8 cellular contexts compared by ENCODE assay signal in genomic region chr18:63969965-63970802, GRCh38. TPM values are rescaled to one million over a fixed set of nuclear protein-coding genes. Genes with fewer than 3 reads are reported as not detected.
DNase-seq lines count a peak whose midpoint lies in the region; ATAC-seq and TF ChIP-seq lines count a peak whose summit lies in the region.

Gene SERPINB8, plus strand, starts transcription at chr18:63970081. Its CDS starts 8,228 bp downstream, at chr18:63978309.

- TF ChIP-seq CTCF in fibroblast of the aortic adventitia (IDR thresholded peaks at IDR 0.05; ENCODE audit: insufficient read depth, low read length): no peak
- no peak for TF ChIP-seq CTCF in nephron (IDR thresholded peaks at IDR 0.05; ENCODE audit: unreplicated experiment in 3 of 3)

- H3K4me3 Mint-ChIP-seq in nephron: peak within 1 kb of the TSS; percentile 92 to 95 (median 94)

- peaks cover 5% of the 10 kb centered on the region for H3K27me3 Mint-ChIP-seq in nephron (ENCODE audit: low read depth)

- in situ Hi-C loops in KBM-7 (cut with MboI; ENCODE audit: low pct_unique_long_range_greater_than_20kb, low sequenced_read_pairs): no loop called here

- DNase-seq in DMS114 treated with DMSO at 0.1 percent for 48 hours (lab: John Stamatoyannopoulos, UW; ENCODE audit: unreplicated experiment) (peak; percentile 58), KBM-7 (peak; percentile 77), RKO (ENCODE audit: low spot score) (peak; percentile 95), fibroblast of the aortic adventitia (ENCODE audit: low read depth) (peak; percentile 92)
- peak; percentile 75 for DNase-seq in activated effector memory CD4-positive, alpha-beta T cell treated with Interleukin-2 at 50 U/mL for 16 hours
- peak; percentile 83 for DNase-seq in stimulated activated naive CD8-positive, alpha-beta T cell treated with anti-CD3 and anti-CD28 coated beads, Interleukin-15, Interleukin-2, amounts not matched to agents 100 U/mL and 50 U/mL, for 24 hours

- ATAC-seq in GM21717 (IDR thresholded peaks at IDR 0.05; ENCODE audit: unreplicated experiment): peak; percentile 95
- peak; percentile 86 for ATAC-seq in stimulated activated naive CD8-positive, alpha-beta T cell treated with anti-CD3 and anti-CD28 coated beads, Interleukin-15, Interleukin-2, amounts not matched to agents 100 U/mL and 50 U/mL, for 24 hours

- peak within 1 kb of the TSS; percentile 87 for H3K4me3 ChIP-seq in fibroblast of the aortic adventitia (ENCODE audit: low read depth, low read length)

- H3K27ac Mint-ChIP-seq in nephron: peak within 1 kb of the TSS; percentile 92 to 99 (median 99)

- H3K4me1 Mint-ChIP-seq in nephron: peaks cover 11% of the 10 kb centered on the region

- no peaks in the 10 kb centered on the region for H3K9me3 Mint-ChIP-seq in nephron

- H3K36me3 Mint-ChIP-seq in nephron (ENCODE audit: low read depth): no peaks in the 10 kb centered on the region

RNA-seq across cellular contexts. Expression of gene SERPINB8, which starts in this region (rescaled TPM):
- 14.8 and 18.9 TPM in 2 replicates for total RNA-seq in fibroblast of the aortic adventitia (ENCODE audit: low replicate concordance)

Comparison
In these comparisons a context has a peak if more than half of its experiments do, and no peak if none do; other contexts are left out.
1. Peak in every context shown above with its lines: DNase-seq, ATAC-seq and H3K4me3 ChIP-seq.